In the genomic region with DNA sequence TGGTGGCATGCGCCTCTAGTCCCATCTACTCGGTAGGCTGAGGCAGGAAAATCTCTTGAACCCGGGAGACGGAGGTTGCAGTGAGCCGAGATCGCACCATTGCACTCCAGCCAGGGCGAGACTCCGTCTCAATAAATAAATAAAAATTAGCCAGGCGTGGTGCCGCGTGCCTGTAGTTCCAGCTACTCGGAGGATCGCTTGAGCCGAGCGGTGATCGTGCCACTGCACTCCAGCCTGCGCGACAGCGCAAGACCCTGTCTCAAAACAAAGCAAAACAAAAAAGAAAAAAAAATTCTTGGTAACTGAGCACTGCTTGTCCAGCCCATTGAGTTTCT, we compare ENCODE assay signal across 1 cellular context.
TF ChIP-seq lines count a peak whose summit lies in the region.

No MANE protein-coding gene starts in this region.

TF ChIP-seq in A549, 52 proteins besides CTCF, POLR2A, EP300 and RAD21:
- TF ChIP-seq, protein P1, sequence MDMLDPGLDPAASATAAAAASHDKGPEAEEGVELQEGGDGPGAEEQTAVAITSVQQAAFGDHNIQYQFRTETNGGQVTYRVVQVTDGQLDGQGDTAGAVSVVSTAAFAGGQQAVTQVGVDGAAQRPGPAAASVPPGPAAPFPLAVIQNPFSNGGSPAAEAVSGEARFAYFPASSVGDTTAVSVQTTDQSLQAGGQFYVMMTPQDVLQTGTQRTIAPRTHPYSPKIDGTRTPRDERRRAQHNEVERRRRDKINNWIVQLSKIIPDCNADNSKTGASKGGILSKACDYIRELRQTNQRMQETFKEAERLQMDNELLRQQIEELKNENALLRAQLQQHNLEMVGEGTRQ (IDR thresholded peaks at IDR 0.05): no peak
- no peak for TF ChIP-seq NPAS2 (CRISPR knock-in tag; IDR thresholded peaks at IDR 0.05; ENCODE audit: borderline replicate concordance)
- TF ChIP-seq BHLHE40 (IDR thresholded peaks at IDR 0.05; ENCODE audit: low read depth, low read length): no peak
- TF ChIP-seq POLR2AphosphoS2 (conservative IDR thresholded peaks at IDR 0.05; ENCODE audit: low read length): no peak
- TF ChIP-seq RCOR1 (IDR thresholded peaks at IDR 0.05; ENCODE audit: low read depth, low read length): no peak
- TF ChIP-seq, protein P2, sequence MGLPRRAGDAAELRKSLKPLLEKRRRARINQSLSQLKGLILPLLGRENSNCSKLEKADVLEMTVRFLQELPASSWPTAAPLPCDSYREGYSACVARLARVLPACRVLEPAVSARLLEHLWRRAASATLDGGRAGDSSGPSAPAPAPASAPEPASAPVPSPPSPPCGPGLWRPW (IDR thresholded peaks at IDR 0.05): no peak
- no peak for TF ChIP-seq TFCP2L1 (CRISPR knock-in tag; IDR thresholded peaks at IDR 0.05)
- no peak for TF ChIP-seq ZFP36 (IDR thresholded peaks at IDR 0.05; ENCODE audit: borderline replicate concordance, partially characterized antibody)
- no peak for TF ChIP-seq FOSB (CRISPR knock-in tag; IDR thresholded peaks at IDR 0.05)
